15 cellular contexts compared by ENCODE assay signal in the genomic region with DNA sequence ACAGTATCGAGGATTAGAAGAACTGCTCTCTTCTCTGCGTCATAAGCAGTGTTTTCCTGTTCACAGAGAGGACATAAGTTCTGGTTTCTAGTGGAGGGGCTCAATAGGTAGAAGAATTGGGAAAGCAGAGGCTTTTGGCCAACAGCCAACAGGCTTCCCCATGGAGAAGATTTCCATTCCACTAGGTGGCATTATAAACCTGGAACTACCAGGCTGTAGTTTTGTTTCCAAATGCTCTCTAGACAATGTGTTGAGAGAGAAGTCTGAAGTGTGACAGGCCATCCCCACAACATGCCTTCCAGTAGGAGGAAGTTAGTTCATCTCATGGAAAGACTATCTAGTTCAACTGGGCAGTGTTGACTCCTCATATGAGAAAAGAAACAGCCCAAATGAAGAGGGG.
DNase-seq lines count a peak whose midpoint lies in the region; ATAC-seq and TF ChIP-seq lines count a peak whose summit lies in the region.
"Had no signal": no experiment of that assay in that cellular context is flagged by ENCODE, and none has a peak within 500 bp of the region (broad histone marks: within the 10 kb centered on the region; RNA-seq: fewer than 3 reads in every experiment).

No MANE protein-coding gene starts in this region.

- H3K27me3 Mint-ChIP-seq in T-helper 17 cell = no peaks in the 10 kb centered on the region

- H2BK12ac ChIP-seq in mesenchymal stem cell (ENCODE audit: low read length in 2 of 2) = no peak overlapping the region

- H3K18ac ChIP-seq in mesenchymal stem cell (ENCODE audit: low read depth in 1 of 2, low read length in 2 of 2) = no peak overlapping the region

- no peaks in the 10 kb centered on the region for H3K36me3 ChIP-seq in mesenchymal stem cell (ENCODE audit: control insufficient read depth in 1 of 2, insufficient read depth in 2 of 2, low read depth in 1 of 2, low read length in 2 of 2)
- H3K36me3 ChIP-seq: ascending aorta, transverse colon had no signal

- ATAC-seq in T-helper 17 cell = no peak
- ATAC-seq: natural killer cell had no signal

- H2BK5ac ChIP-seq in mesenchymal stem cell (ENCODE audit: low read depth, low read length, poor library complexity, severe bottlenecking) = no peak overlapping the region

- no peak overlapping the region for H3K4me3 Mint-ChIP-seq in T-helper 17 cell
- H3K4me3 Mint-ChIP-seq: natural killer cell had no signal

- H3K9ac ChIP-seq in mesenchymal stem cell (ENCODE audit: low read length) = no peak overlapping the region

- H3K27ac ChIP-seq in mesenchymal stem cell (ENCODE audit: low read length, poor library complexity, severe bottlenecking) = no peak overlapping the region
- H3K27ac ChIP-seq: ascending aorta, transverse colon had no signal

- H3K36me3 Mint-ChIP-seq in T-helper 17 cell (ENCODE audit: low read depth) = no peaks in the 10 kb centered on the region
- H3K36me3 Mint-ChIP-seq: natural killer cell had no signal

- H2BK15ac ChIP-seq in mesenchymal stem cell (ENCODE audit: low read depth, poor library complexity, severe bottlenecking) = no peak overlapping the region

- H3K14ac ChIP-seq in mesenchymal stem cell (ENCODE audit: low read length in 2 of 2) = no peak overlapping the region

- H2BK120ac ChIP-seq in mesenchymal stem cell (ENCODE audit: low read depth, low read length) = no peak overlapping the region

- H3K27me3 ChIP-seq in mesenchymal stem cell (ENCODE audit: control insufficient read depth in 1 of 2, insufficient read depth in 1 of 2, low read length in 2 of 2) = no peaks in the 10 kb centered on the region
- H3K27me3 ChIP-seq: ascending aorta, transverse colon had no signal

- no peak overlapping the region for H3K4me3 ChIP-seq in cardiac fibroblast (replicated peaks in 1 of 2; ENCODE audit: low read depth in 2 of 2, low read length in 2 of 2)
- H3K4me3 ChIP-seq in mesenchymal stem cell (ENCODE audit: insufficient read depth in 1 of 2, low read depth in 1 of 2, low read length in 2 of 2) = no peak overlapping the region
- H3K4me3 ChIP-seq: ascending aorta, smooth muscle cell, transverse colon had no signal

- no peak overlapping the region for H4K8ac ChIP-seq in mesenchymal stem cell (ENCODE audit: low read length)

- DNase-seq in NCI-H82 (lab: John Stamatoyannopoulos, UW) = peak; percentile 10
- DNase-seq in NCI-H82 treated with DMSO at 0.1 percent for 48 hours (lab: John Stamatoyannopoulos, UW; ENCODE audit: unreplicated experiment) = no peak
- peak; percentile 53 for DNase-seq in M059J (ENCODE audit: low read depth)
- peak; percentile 22 to 45 for DNase-seq in cardiac fibroblast (ENCODE audit: low read depth in 2 of 2)
- peak; percentile 38 for DNase-seq in renal cortical epithelial cell (ENCODE audit: low read depth)
- no peak for DNase-seq in T-helper 17 cell
- DNase-seq in iPS-NIHi11 (ENCODE audit: low spot score) = no peak
- DNase-seq in mesenchymal stem cell = no peak
- DNase-seq: GF-D8, natural killer cell, NCI-H1436 treated with DMSO at 0.1 percent for 48 hours, RPMI8226, transverse colon had no signal

- H3K4me2 ChIP-seq in mesenchymal stem cell (ENCODE audit: low read length, poor library complexity, severe bottlenecking) = no peak overlapping the region
- H3K4me2 ChIP-seq: smooth muscle cell had no signal

- H3K9me3 ChIP-seq in T-helper 17 cell (ENCODE audit: control insufficient read depth, low read length, poor library complexity, severe bottlenecking) (no peaks in the 10 kb centered on the region), mesenchymal stem cell (ENCODE audit: control insufficient read depth, low read length) (no peaks in the 10 kb centered on the region)
- H3K9me3 ChIP-seq: ascending aorta, transverse colon had no signal

- no peaks in the 10 kb centered on the region for H3K4me1 ChIP-seq in mesenchymal stem cell (ENCODE audit: control insufficient read depth, insufficient read depth, low read depth, low read length)
- H3K4me1 ChIP-seq: ascending aorta, transverse colon had no signal

- no peaks in the 10 kb centered on the region for H3K4me1 Mint-ChIP-seq in T-helper 17 cell
- H3K4me1 Mint-ChIP-seq: natural killer cell had no signal

- no peak overlapping the region for H4K91ac ChIP-seq in mesenchymal stem cell (ENCODE audit: low read length)

- H3K27ac Mint-ChIP-seq in T-helper 17 cell = no peak overlapping the region
- H3K27ac Mint-ChIP-seq: natural killer cell had no signal

- H3K79me1 ChIP-seq in mesenchymal stem cell (replicated peaks; ENCODE audit: low read length, poor library complexity, severe bottlenecking) = no peaks in the 10 kb centered on the region

- H3K23ac ChIP-seq in mesenchymal stem cell (ENCODE audit: low read length in 2 of 2) = no peak overlapping the region

- H2AFZ ChIP-seq in mesenchymal stem cell (ENCODE audit: low read depth, low read length) = no peak overlapping the region

- TF ChIP-seq CTCF in cardiac fibroblast (IDR thresholded peaks at IDR 0.05; ENCODE audit: low read depth, low read length) = peak; percentile 15

- H3K4ac ChIP-seq in mesenchymal stem cell (ENCODE audit: low read depth in 1 of 2, low read length in 2 of 2) = no peak overlapping the region

- no peak overlapping the region for H2AK5ac ChIP-seq in mesenchymal stem cell (ENCODE audit: low read length, severe bottlenecking)

- 87% methylated on average over 2 of the region's 2 CpGs for WGBS in mesenchymal stem cell

Comparison
In these comparisons a context has a peak if more than half of its experiments do, and no peak if none do; other contexts are left out.
1. DNase-seq: peak in NCI-H82 (single experiment), M059J (single experiment), cardiac fibroblast (2 of 2) and renal cortical epithelial cell (single experiment); none in NCI-H82 treated with DMSO at 0.1 percent for 48 hours (single experiment), T-helper 17 cell (0 of 3), iPS-NIHi11 (single experiment) and mesenchymal stem cell (single experiment).